9 cellular contexts compared by ENCODE assay signal in genomic region chr4:86927843-86928395, GRCh38. TPM values are rescaled to one million over a fixed set of nuclear protein-coding genes. Genes with fewer than 3 reads are reported as not detected.
DNase-seq lines count a peak whose midpoint lies in the region; ATAC-seq and TF ChIP-seq lines count a peak whose summit lies in the region.
"Had no signal": no experiment of that assay in that cellular context is flagged by ENCODE, and none has a peak within 500 bp of the region (broad histone marks: within the 10 kb centered on the region; RNA-seq: fewer than 3 reads in every experiment).

No MANE protein-coding gene starts in this region.

- H3K27me3 Mint-ChIP-seq in activated CD8-positive, alpha-beta memory T cell treated with anti-CD3 and anti-CD28 coated beads, Interleukin-2, amount 10 ng/mL, durations not matched to agents 7 days and 5 days, result no peaks in the 10 kb centered on the region

- H3K27ac ChIP-seq in thyroid gland, result peak overlapping the region in 2 of 3 donors; percentile 39 to 64
- H3K27ac ChIP-seq: VCaP had no signal

- DNase-seq in activated CD8-positive, alpha-beta memory T cell treated with anti-CD3 and anti-CD28 coated beads, Interleukin-2, amount 10 ng/mL, durations not matched to agents 7 days and 5 days, result no peak
- no peak for DNase-seq in activated CD8-positive, alpha-beta memory T cell treated with anti-CD3 and anti-CD28 coated beads, Interleukin-2, amount 50 U/mL, for 48 hours
- DNase-seq in RKO (ENCODE audit: low spot score) (peak; percentile 70), glomerular visceral epithelial cell (ENCODE audit: extremely low spot score) (peak; percentile 83), thyroid gland (no peak), iPS-NIHi7 (ENCODE audit: extremely low spot score) (no peak)

- peak; percentile 42 for ATAC-seq in activated CD8-positive, alpha-beta memory T cell treated with anti-CD3 and anti-CD28 coated beads, Interleukin-2, amount 10 ng/mL, durations not matched to agents 7 days and 5 days
- ATAC-seq in GM19324 (IDR thresholded peaks at IDR 0.05; ENCODE audit: low FRiP score, unreplicated experiment) (no peak), GM21381 (IDR thresholded peaks at IDR 0.05; ENCODE audit: unreplicated experiment) (no peak)

- no peak overlapping the region for H3K4me3 Mint-ChIP-seq in activated CD8-positive, alpha-beta memory T cell treated with anti-CD3 and anti-CD28 coated beads, Interleukin-2, amount 10 ng/mL, durations not matched to agents 7 days and 5 days

- no peaks in the 10 kb centered on the region for H3K9me3 Mint-ChIP-seq in activated CD8-positive, alpha-beta memory T cell treated with anti-CD3 and anti-CD28 coated beads, Interleukin-2, amount 10 ng/mL, durations not matched to agents 7 days and 5 days (ENCODE audit: low read depth)

- no peak overlapping the region for H3K4me3 ChIP-seq in thyroid gland (replicated peaks in 1 of 3)

- H3K4me1 Mint-ChIP-seq in activated CD8-positive, alpha-beta memory T cell treated with anti-CD3 and anti-CD28 coated beads, Interleukin-2, amount 10 ng/mL, durations not matched to agents 7 days and 5 days, result peaks cover 5% of the 10 kb centered on the region

- 50 to 85% methylated on average over 2 of the region's 2 CpGs for WGBS in thyroid gland, 2 donors

- no peaks in the 10 kb centered on the region for H3K27me3 ChIP-seq in thyroid gland

- intact Hi-C loops in thyroid gland (cut with DNase I), result loop anchor here (10.0 kb wide), 2 partner anchors 167 to 307 kb away; no protein-coding TSS in a partner anchor

- no peaks in the 10 kb centered on the region for H3K36me3 ChIP-seq in thyroid gland

- peaks cover 0 to 7% of the 10 kb centered on the region in 2 donors for H3K4me1 ChIP-seq in thyroid gland

- no peak overlapping the region for H3K27ac Mint-ChIP-seq in activated CD8-positive, alpha-beta memory T cell treated with anti-CD3 and anti-CD28 coated beads, Interleukin-2, amount 10 ng/mL, durations not matched to agents 7 days and 5 days

- TF ChIP-seq CTCF in thyroid gland (IDR thresholded peaks at IDR 0.05), result no peak

- H3K9me3 ChIP-seq in thyroid gland, result no peaks in the 10 kb centered on the region

- no peak for TF ChIP-seq POLR2A in thyroid gland (IDR thresholded peaks at IDR 0.05)

- peaks cover 4% of the 10 kb centered on the region for H3K36me3 Mint-ChIP-seq in activated CD8-positive, alpha-beta memory T cell treated with anti-CD3 and anti-CD28 coated beads, Interleukin-2, amount 10 ng/mL, durations not matched to agents 7 days and 5 days

- CTCF ChIA-PET in activated CD8-positive, alpha-beta memory T cell treated with anti-CD3 and anti-CD28 coated beads, Interleukin-2, amount 10 ng/mL, durations not matched to agents 7 days and 5 days (lab: Charles Lee), result interaction anchor here (1.6 kb wide), 1 partner anchor 165 kb away, joined by 4 read pairs; no protein-coding TSS in a partner anchor

RNA-seq across cellular contexts. Expression of gene AFF1, which starts 6.9 kb away (rescaled TPM):
- 10 to 100 TPM; 42.3 to 67.5 TPM for total RNA-seq in activated CD8-positive, alpha-beta memory T cell treated with anti-CD3 and anti-CD28 coated beads, Interleukin-2, amount 10 ng/mL, durations not matched to agents 7 days and 5 days
- 100 to 1,000 TPM; 155 to 238 (median 192) TPM for total RNA-seq in thyroid gland

RNA-seq across cellular contexts. Expression of gene C4orf36, which starts 35.7 kb away (rescaled TPM):
- total RNA-seq in activated CD8-positive, alpha-beta memory T cell treated with anti-CD3 and anti-CD28 coated beads, Interleukin-2, amount 10 ng/mL, durations not matched to agents 7 days and 5 days, result not detected
- total RNA-seq in thyroid gland, result 1 to 10 TPM in 3 of 4 donors, not detected in 1; 2.3 to 5.3 (median 3.5) TPM

Comparison
In these comparisons a context has a peak if more than half of its experiments do, and no peak if none do; other contexts are left out.
1. DNase-seq: peak in RKO (single experiment) and glomerular visceral epithelial cell (single experiment); none in activated CD8-positive, alpha-beta memory T cell treated with anti-CD3 and anti-CD28 coated beads, Interleukin-2, amount 10 ng/mL, durations not matched to agents 7 days and 5 days (single experiment), activated CD8-positive, alpha-beta memory T cell treated with anti-CD3 and anti-CD28 coated beads, Interleukin-2, amount 50 U/mL, for 48 hours (single experiment), thyroid gland (0 of 2) and iPS-NIHi7 (single experiment).